In genomic region chr5:153523831-153524230, GRCh38 we compare ENCODE assay signal across 17 cellular contexts. TPM values are rescaled to one million over a fixed set of nuclear protein-coding genes. Genes with fewer than 3 reads are reported as not detected.
DNase-seq lines count a peak whose midpoint lies in the region; ATAC-seq and TF ChIP-seq lines count a peak whose summit lies in the region.
"Had no signal": no experiment of that assay in that cellular context is flagged by ENCODE, and none has a peak within 500 bp of the region (broad histone marks: within the 10 kb centered on the region; RNA-seq: fewer than 3 reads in every experiment).

No MANE protein-coding gene starts in this region.

- no peak overlapping the region for H3K4me3 Mint-ChIP-seq in natural killer cell treated with Interleukin-12 subunit alpha and Interleukin-12 subunit beta and Interleukin-15 and Interleukin-18, amount 100 ng/mL, for 72 hours
- H3K4me3 Mint-ChIP-seq: activated naive CD8-positive, alpha-beta T cell treated with anti-CD3 and anti-CD28 coated beads, Interleukin-2, amount 10 ng/mL, durations not matched to agents 7 days and 5 days; mesothelial cell of epicardium; stimulated activated naive CD8-positive, alpha-beta T cell treated with anti-CD3 and anti-CD28 coated beads, Interleukin-15, Interleukin-2, amounts not matched to agents 100 ng/mL and 50 ng/mL, for 24 hours had no signal

- no peak overlapping the region for H3K27ac ChIP-seq in WERI-Rb-1
- H3K27ac ChIP-seq: psoas muscle had no signal

- H3K27me3 Mint-ChIP-seq in natural killer cell treated with Interleukin-12 subunit alpha and Interleukin-12 subunit beta and Interleukin-15 and Interleukin-18, amount 100 ng/mL, for 72 hours: peaks cover 0 to 14% of the 10 kb centered on the region in 2 donors
- H3K27me3 Mint-ChIP-seq: activated naive CD8-positive, alpha-beta T cell treated with anti-CD3 and anti-CD28 coated beads, Interleukin-2, amount 10 ng/mL, durations not matched to agents 7 days and 5 days; stimulated activated naive CD8-positive, alpha-beta T cell treated with anti-CD3 and anti-CD28 coated beads, Interleukin-15, Interleukin-2, amounts not matched to agents 100 ng/mL and 50 ng/mL, for 24 hours had no signal

- DNase-seq in Daoy (ENCODE audit: low read depth): peak; percentile 15
- peak; percentile 82 for DNase-seq in fibroblast of mammary gland (ENCODE audit: low read depth)
- peak; percentile 49 for DNase-seq in non-pigmented ciliary epithelial cell (ENCODE audit: low read depth)
- no peak for DNase-seq in G401 (ENCODE audit: low spot score)
- no peak for DNase-seq in WERI-Rb-1
- DNase-seq in NCI-H748 treated with DMSO at 0.1 percent for 48 hours (lab: John Stamatoyannopoulos, UW): no peak
- no peak for DNase-seq in natural killer cell treated with Interleukin-12 subunit alpha and Interleukin-12 subunit beta and Interleukin-15 and Interleukin-18, amount 100 ng/mL, for 72 hours (ENCODE audit: low spot score)
- DNase-seq: activated naive CD8-positive, alpha-beta T cell treated with anti-CD3 and anti-CD28 coated beads, Interleukin-2, amount 10 ng/mL, durations not matched to agents 7 days and 5 days; C1 segment of cervical spinal cord; effector CD4-positive, alpha-beta T cell; NCI-H1436; SIG-M5 had no signal

- ATAC-seq in SK-N-SH treated with all-trans-retinoic acid at 6 μM for 48 hours: peak; percentile 68
- ATAC-seq in natural killer cell treated with Interleukin-12 subunit alpha and Interleukin-12 subunit beta and Interleukin-15 and Interleukin-18, amount 100 ng/mL, for 72 hours: no peak
- ATAC-seq: HepG2, psoas muscle had no signal

- in situ Hi-C loops in G401 (cut with HindIII; ENCODE audit: low sequenced_read_pairs): no loop called here

- no peaks in the 10 kb centered on the region for H3K27me3 ChIP-seq in WERI-Rb-1 (ENCODE audit: insufficient read depth, low read depth, severe bottlenecking)

- H3K4me3 ChIP-seq in fibroblast of mammary gland (ENCODE audit: control insufficient read depth, low read depth, low read length): no peak overlapping the region
- no peak overlapping the region for H3K4me3 ChIP-seq in WERI-Rb-1 (ENCODE audit: low read depth, low read length)
- H3K4me3 ChIP-seq: psoas muscle had no signal

- H3K36me3 Mint-ChIP-seq in natural killer cell treated with Interleukin-12 subunit alpha and Interleukin-12 subunit beta and Interleukin-15 and Interleukin-18, amount 100 ng/mL, for 72 hours: no peaks in the 10 kb centered on the region
- H3K36me3 Mint-ChIP-seq: activated naive CD8-positive, alpha-beta T cell treated with anti-CD3 and anti-CD28 coated beads, Interleukin-2, amount 10 ng/mL, durations not matched to agents 7 days and 5 days; mesothelial cell of epicardium had no signal

- no peaks in the 10 kb centered on the region for H3K9me3 Mint-ChIP-seq in natural killer cell treated with Interleukin-12 subunit alpha and Interleukin-12 subunit beta and Interleukin-15 and Interleukin-18, amount 100 ng/mL, for 72 hours
- H3K9me3 Mint-ChIP-seq: activated naive CD8-positive, alpha-beta T cell treated with anti-CD3 and anti-CD28 coated beads, Interleukin-2, amount 10 ng/mL, durations not matched to agents 7 days and 5 days; mesothelial cell of epicardium; stimulated activated naive CD8-positive, alpha-beta T cell treated with anti-CD3 and anti-CD28 coated beads, Interleukin-15, Interleukin-2, amounts not matched to agents 100 ng/mL and 50 ng/mL, for 24 hours had no signal

- no peaks in the 10 kb centered on the region for H3K4me1 Mint-ChIP-seq in natural killer cell treated with Interleukin-12 subunit alpha and Interleukin-12 subunit beta and Interleukin-15 and Interleukin-18, amount 100 ng/mL, for 72 hours (ENCODE audit: low read depth in 2 of 2)
- H3K4me1 Mint-ChIP-seq: activated naive CD8-positive, alpha-beta T cell treated with anti-CD3 and anti-CD28 coated beads, Interleukin-2, amount 10 ng/mL, durations not matched to agents 7 days and 5 days had no signal

- no peaks in the 10 kb centered on the region for H3K36me3 ChIP-seq in WERI-Rb-1

- no peak for TF ChIP-seq CTCF in fibroblast of mammary gland (conservative IDR thresholded peaks at IDR 0.05; ENCODE audit: control insufficient read depth, insufficient read depth, low read depth, low read length)
- TF ChIP-seq CTCF in WERI-Rb-1 (IDR thresholded peaks at IDR 0.05; ENCODE audit: low read depth, low read length): no peak

- H3K9me3 ChIP-seq in WERI-Rb-1 (ENCODE audit: severe bottlenecking): no peaks in the 10 kb centered on the region
- H3K9me3 ChIP-seq: psoas muscle had no signal

- no peak overlapping the region for H3K27ac Mint-ChIP-seq in natural killer cell treated with Interleukin-12 subunit alpha and Interleukin-12 subunit beta and Interleukin-15 and Interleukin-18, amount 100 ng/mL, for 72 hours
- H3K27ac Mint-ChIP-seq: activated naive CD8-positive, alpha-beta T cell treated with anti-CD3 and anti-CD28 coated beads, Interleukin-2, amount 10 ng/mL, durations not matched to agents 7 days and 5 days; mesothelial cell of epicardium; stimulated activated naive CD8-positive, alpha-beta T cell treated with anti-CD3 and anti-CD28 coated beads, Interleukin-15, Interleukin-2, amounts not matched to agents 100 ng/mL and 50 ng/mL, for 24 hours had no signal

TF ChIP-seq in SK-N-SH treated with all-trans-retinoic acid at 6 μM for 48 hours, 23 proteins besides CTCF, POLR2A, EP300 and RAD21:
- TF ChIP-seq CREB5 (CRISPR knock-in tag; IDR thresholded peaks at IDR 0.05; ENCODE audit: low read depth) (no peak), ZFP30 (CRISPR knock-in tag; IDR thresholded peaks at IDR 0.05) (no peak), TOX (CRISPR knock-in tag; IDR thresholded peaks at IDR 0.05; ENCODE audit: borderline replicate concordance) (no peak)
- TF ChIP-seq, protein P1, sequence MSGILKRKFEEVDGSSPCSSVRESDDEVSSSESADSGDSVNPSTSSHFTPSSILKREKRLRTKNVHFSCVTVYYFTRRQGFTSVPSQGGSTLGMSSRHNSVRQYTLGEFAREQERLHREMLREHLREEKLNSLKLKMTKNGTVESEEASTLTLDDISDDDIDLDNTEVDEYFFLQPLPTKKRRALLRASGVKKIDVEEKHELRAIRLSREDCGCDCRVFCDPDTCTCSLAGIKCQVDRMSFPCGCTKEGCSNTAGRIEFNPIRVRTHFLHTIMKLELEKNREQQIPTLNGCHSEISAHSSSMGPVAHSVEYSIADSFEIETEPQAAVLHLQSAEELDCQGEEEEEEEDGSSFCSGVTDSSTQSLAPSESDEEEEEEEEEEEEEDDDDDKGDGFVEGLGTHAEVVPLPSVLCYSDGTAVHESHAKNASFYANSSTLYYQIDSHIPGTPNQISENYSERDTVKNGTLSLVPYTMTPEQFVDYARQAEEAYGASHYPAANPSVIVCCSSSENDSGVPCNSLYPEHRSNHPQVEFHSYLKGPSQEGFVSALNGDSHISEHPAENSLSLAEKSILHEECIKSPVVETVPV (CRISPR knock-in tag; IDR thresholded peaks at IDR 0.05): no peak

RNA-seq across cellular contexts. Expression of gene GRIA1, which starts 33.4 kb away (rescaled TPM):
- not detected in 2 replicates for total RNA-seq in Daoy (2014; rRNA removed; shearing (Covaris generic))
- not detected in 2 replicates for total RNA-seq in G401 (2014; rRNA removed; shearing (Covaris generic))
- total RNA-seq in natural killer cell treated with Interleukin-12 subunit alpha and Interleukin-12 subunit beta and Interleukin-15 and Interleukin-18, amount 100 ng/mL, for 72 hours: not detected
- total RNA-seq: activated naive CD8-positive, alpha-beta T cell treated with anti-CD3 and anti-CD28 coated beads, Interleukin-2, amount 10 ng/mL, durations not matched to agents 7 days and 5 days; HepG2 had no signal

Comparison
In these comparisons a context has a peak if more than half of its experiments do, and no peak if none do; other contexts are left out.
1. DNase-seq: peak in Daoy (single experiment), fibroblast of mammary gland (single experiment) and non-pigmented ciliary epithelial cell (single experiment); none in G401 (single experiment), WERI-Rb-1 (single experiment), NCI-H748 treated with DMSO at 0.1 percent for 48 hours (single experiment) and natural killer cell treated with Interleukin-12 subunit alpha and Interleukin-12 subunit beta and Interleukin-15 and Interleukin-18, amount 100 ng/mL, for 72 hours (single experiment).